Comparison of ENCODE assay signal across 26 cellular contexts in genomic region chr18:4541588-4541987, GRCh38.
DNase-seq lines count a peak whose midpoint lies in the region; ATAC-seq, FAIRE-seq and TF ChIP-seq lines count a peak whose summit lies in the region.
"Had no signal": no experiment of that assay in that cellular context is flagged by ENCODE, and none has a peak within 500 bp of the region (broad histone marks: within the 10 kb centered on the region; RNA-seq: fewer than 3 reads in every experiment).

No MANE protein-coding gene starts in this region.

- TF ChIP-seq POLR2A in IMR-90 (IDR thresholded peaks at IDR 0.05; ENCODE audit: low read depth, low read length) (no peak), H1 (IDR thresholded peaks at IDR 0.05; ENCODE audit: control extremely low read depth in 1 of 2, low read depth in 2 of 2, low read length in 2 of 2) (no peak)

- no peak for ATAC-seq in IMR-90 (ENCODE audit: low read depth)
- ATAC-seq in HG03460 (IDR thresholded peaks at IDR 0.05; ENCODE audit: unreplicated experiment) = no peak
- ATAC-seq: A549, GM12878 had no signal

- H3K4me2 ChIP-seq in IMR-90 (ENCODE audit: low read depth, low read length) = no peak overlapping the region
- no peak overlapping the region for H3K4me2 ChIP-seq in H1 (ENCODE audit: insufficient read depth in 1 of 2, low read depth in 2 of 2, low read length in 2 of 2)
- H3K4me2 ChIP-seq in hepatocyte = peak overlapping the region; percentile 27
- H3K4me2 ChIP-seq: A549; BLaER1 treated with 17β-estradiol and CSF1 and Interleukin-3, amounts not matched to agents 10 nM and 100 nM had no signal

- H3K36me3 Mint-ChIP-seq in activated CD4-positive, alpha-beta T cell treated with anti-CD3 and anti-CD28 coated beads, Interleukin-2, amount 10 ng/mL, durations not matched to agents 7 days and 5 days (ENCODE audit: low read depth) = no peaks in the 10 kb centered on the region
- H3K36me3 Mint-ChIP-seq in CD4-positive, alpha-beta memory T cell = no peaks in the 10 kb centered on the region
- H3K36me3 Mint-ChIP-seq: CD8-positive, alpha-beta memory T cell had no signal

- no CpG with 5 or more reads among the region's 3 CpGs for WGBS in IMR-90 (ENCODE audit: extremely low coverage in 2 of 2, insufficient read length in 1 of 2), 2 experiments
- WGBS in H1 (ENCODE audit: extremely low coverage in 1 of 2, insufficient coverage in 1 of 2, insufficient read length in 1 of 2, insufficient replicate concordance in 2 of 2, low coverage in 1 of 2, low lambda C conversion rate in 2 of 2, missing lambda C conversion rate in 1 of 2), 2 experiments = 92% methylated on average over 3 of the region's 3 CpGs; no CpG with 5 or more reads in 1 of the 2 experiments
- WGBS in hepatocyte (ENCODE audit: low lambda C conversion rate, missing lambda C conversion rate) = 84% methylated on average over 3 of the region's 3 CpGs

- FAIRE-seq in H1 (lab: Jason Lieb, UNC) (no peak), frontal cortex (lab: Jason Lieb, UNC) (no peak)
- FAIRE-seq: A549, GM12878, GM12892, GM18507 had no signal

- no peaks in the 10 kb centered on the region for H3K27me3 Mint-ChIP-seq in activated CD4-positive, alpha-beta T cell treated with anti-CD3 and anti-CD28 coated beads, Interleukin-2, amount 10 ng/mL, durations not matched to agents 7 days and 5 days
- no peaks in the 10 kb centered on the region for H3K27me3 Mint-ChIP-seq in CD4-positive, alpha-beta memory T cell
- H3K27me3 Mint-ChIP-seq: B cell; CD4-positive, alpha-beta T cell; CD8-positive, alpha-beta memory T cell had no signal

- no peak for DNase-seq in IMR-90
- DNase-seq in SJSA1 (ENCODE audit: low read depth in 1 of 2, low spot score in 2 of 2) = no peak
- no peak for DNase-seq in H1 (ENCODE audit: low read depth in 1 of 2, low spot score in 2 of 2)
- DNase-seq in hepatocyte (ENCODE audit: low spot score) = no peak
- DNase-seq in activated CD4-positive, alpha-beta T cell treated with anti-CD3 and anti-CD28 coated beads, Interleukin-2, amount 10 ng/mL, durations not matched to agents 7 days and 5 days = no peak
- no peak for DNase-seq in CD4-positive, alpha-beta memory T cell
- DNase-seq in frontal cortex (ENCODE audit: low spot score in 2 of 2) = no peak
- DNase-seq: AML-193; CD4-positive, alpha-beta T cell; CD8-positive, alpha-beta memory T cell; COR-L47; DMS153; DMS53; DMS79; DND-41; EL; GDM1 had no signal

- no peak for TF ChIP-seq RAD21 in IMR-90 (IDR thresholded peaks at IDR 0.05; ENCODE audit: low read length)
- no peak for TF ChIP-seq RAD21 in H1 (IDR thresholded peaks at IDR 0.05 in 1 of 2, conservative IDR thresholded peaks at IDR 0.05 in 1 of 2; ENCODE audit: low read depth in 2 of 2, low read length in 2 of 2)

- H2BK15ac ChIP-seq in IMR-90 (ENCODE audit: low read depth, low read length) = no peak overlapping the region
- H2BK15ac ChIP-seq in H1 (ENCODE audit: low read length) = no peak overlapping the region

- TF ChIP-seq EP300 in H1 (IDR thresholded peaks at IDR 0.05; ENCODE audit: borderline replicate concordance in 1 of 2, low read depth in 2 of 2, low read length in 2 of 2) = no peak

- H3K18ac ChIP-seq in IMR-90 (ENCODE audit: low read depth, low read length) = no peak overlapping the region
- no peak overlapping the region for H3K18ac ChIP-seq in H1 (ENCODE audit: extremely low read depth, low read length)

- dilution Hi-C loops in IMR-90 (cut with HindIII; ENCODE audit: low sequenced_read_pairs, unreplicated experiment) = no loop called here

- H2AK9ac ChIP-seq in IMR-90 (replicated peaks; ENCODE audit: low read depth, low read length, poor library complexity) = no peak overlapping the region

- H3K23ac ChIP-seq in IMR-90 (ENCODE audit: low read depth, low read length) (no peak overlapping the region), H1 (ENCODE audit: insufficient read length) (no peak overlapping the region)

- H3K9me1 ChIP-seq in IMR-90 (ENCODE audit: insufficient read depth, low read length) = no peaks in the 10 kb centered on the region

- peaks cover 18% of the 10 kb centered on the region for H3K9me3 Mint-ChIP-seq in activated CD4-positive, alpha-beta T cell treated with anti-CD3 and anti-CD28 coated beads, Interleukin-2, amount 10 ng/mL, durations not matched to agents 7 days and 5 days
- peaks cover 8 to 30% (median 13%) of the 10 kb centered on the region in 8 donors for H3K9me3 Mint-ChIP-seq in CD4-positive, alpha-beta memory T cell

- H4K8ac ChIP-seq in IMR-90 (ENCODE audit: low read depth in 2 of 2, low read length in 2 of 2) (no peak overlapping the region), H1 (ENCODE audit: extremely low read depth, insufficient read depth, low read length) (no peak overlapping the region)

- no peaks in the 10 kb centered on the region for H3K36me3 ChIP-seq in IMR-90 (ENCODE audit: control insufficient read depth, insufficient read depth, low read length)
- no peaks in the 10 kb centered on the region for H3K36me3 ChIP-seq in SJSA1
- H3K36me3 ChIP-seq in H1 (ENCODE audit: control insufficient read depth in 2 of 4, insufficient read depth in 4 of 4, low read length in 3 of 4) = no peaks in the 10 kb centered on the region
- H3K36me3 ChIP-seq in hepatocyte (replicated peaks; ENCODE audit: insufficient read depth, low read depth) = no peaks in the 10 kb centered on the region
- no peaks in the 10 kb centered on the region for H3K36me3 ChIP-seq in CD4-positive, alpha-beta memory T cell (ENCODE audit: insufficient read depth, low read length)
- H3K36me3 ChIP-seq: BLaER1 treated with 17β-estradiol and CSF1 and Interleukin-3, amounts not matched to agents 10 nM and 100 nM had no signal

- H2BK5ac ChIP-seq in IMR-90 (ENCODE audit: low read depth, low read length, poor library complexity, severe bottlenecking) = no peak overlapping the region
- no peak overlapping the region for H2BK5ac ChIP-seq in H1 (ENCODE audit: low read depth, low read length)

- no peaks in the 10 kb centered on the region for H3K4me1 Mint-ChIP-seq in activated CD4-positive, alpha-beta T cell treated with anti-CD3 and anti-CD28 coated beads, Interleukin-2, amount 10 ng/mL, durations not matched to agents 7 days and 5 days
- H3K4me1 Mint-ChIP-seq in CD4-positive, alpha-beta memory T cell = no peaks in the 10 kb centered on the region
- H3K4me1 Mint-ChIP-seq: B cell; CD8-positive, alpha-beta memory T cell had no signal

- CTCF ChIA-PET in IMR-90 (lab: Yijun Ruan, JAX) = no interaction called here
- CTCF ChIA-PET in H1 (lab: Charles Lee; ENCODE audit: partially characterized antibody) = no interaction called here
- CTCF ChIA-PET in activated CD4-positive, alpha-beta T cell treated with anti-CD3 and anti-CD28 coated beads, Interleukin-2, amount 10 ng/mL, durations not matched to agents 7 days and 5 days (lab: Charles Lee) = no interaction called here
- CTCF ChIA-PET in CD4-positive, alpha-beta memory T cell (lab: Charles Lee; ENCODE audit: partially characterized antibody) = no interaction called here

- H3K14ac ChIP-seq in IMR-90 (replicated peaks; ENCODE audit: low read depth, low read length) (no peak overlapping the region), H1 (ENCODE audit: insufficient read length) (no peak overlapping the region)

- H3K79me2 ChIP-seq in H1 (ENCODE audit: control insufficient read depth in 1 of 2, insufficient read depth in 2 of 2, low read length in 2 of 2) (no peaks in the 10 kb centered on the region), hepatocyte (no peaks in the 10 kb centered on the region)

- in situ Hi-C loops in IMR-90 (cut with MboI; ENCODE audit: low sequenced_read_pairs) = no loop called here

- no peak overlapping the region for H3K9ac ChIP-seq in IMR-90 (ENCODE audit: low read depth, low read length)
- H3K9ac ChIP-seq in H1 (replicated peaks in 1 of 4; ENCODE audit: extremely low read depth in 1 of 4, low read depth in 3 of 4, low read length in 3 of 4) = no peak overlapping the region
- H3K9ac ChIP-seq: BLaER1 treated with 17β-estradiol and CSF1 and Interleukin-3, amounts not matched to agents 10 nM and 100 nM had no signal

- H2AFZ ChIP-seq in IMR-90 (replicated peaks; ENCODE audit: low read length, poor library complexity) (no peak overlapping the region), H1 (ENCODE audit: low read length) (no peak overlapping the region), hepatocyte (no peak overlapping the region)

- H3K27ac Mint-ChIP-seq in activated CD4-positive, alpha-beta T cell treated with anti-CD3 and anti-CD28 coated beads, Interleukin-2, amount 10 ng/mL, durations not matched to agents 7 days and 5 days = no peak overlapping the region
- H3K27ac Mint-ChIP-seq in CD4-positive, alpha-beta memory T cell = no peak overlapping the region
- H3K27ac Mint-ChIP-seq: B cell; CD4-positive, alpha-beta T cell; CD8-positive, alpha-beta memory T cell had no signal

- H2AK5ac ChIP-seq in IMR-90 (ENCODE audit: low read depth, low read length) (no peak overlapping the region), H1 (ENCODE audit: low read depth, low read length) (no peak overlapping the region)

- peaks cover 7% of the 10 kb centered on the region for H3K9me3 ChIP-seq in IMR-90 (ENCODE audit: control insufficient read depth, insufficient read depth, low read length)
- H3K9me3 ChIP-seq in SJSA1 (replicated peaks) = no peaks in the 10 kb centered on the region
- H3K9me3 ChIP-seq in H1 (ENCODE audit: insufficient read depth in 2 of 2, low read depth in 1 of 2, low read length in 1 of 2) = peaks cover 3 to 12% of the 10 kb centered on the region in 2 experiments; a peak in 2 of 4 replicates
- no peaks in the 10 kb centered on the region for H3K9me3 ChIP-seq in hepatocyte (ENCODE audit: low read depth)
- H3K9me3 ChIP-seq in CD4-positive, alpha-beta memory T cell (ENCODE audit: control insufficient read depth in 1 of 2, low read length in 2 of 2) = no peaks in the 10 kb centered on the region
- H3K9me3 ChIP-seq: A549 had no signal

- POLR2A ChIA-PET in IMR-90 (lab: Charles Lee; ENCODE audit: unreplicated experiment) (no interaction called here), H1 (lab: Charles Lee; ENCODE audit: partially characterized antibody) (no interaction called here)
- POLR2A ChIA-PET in activated CD4-positive, alpha-beta T cell treated with anti-CD3 and anti-CD28 coated beads, Interleukin-2, amount 10 ng/mL, durations not matched to agents 7 days and 5 days (lab: Charles Lee) = no interaction called here
- POLR2A ChIA-PET in CD4-positive, alpha-beta memory T cell (lab: Charles Lee; ENCODE audit: partially characterized antibody) = no interaction called here

- H3K27ac ChIP-seq in IMR-90 (ENCODE audit: insufficient read depth, low read length) (no peak overlapping the region), SJSA1 (0 out of 2 replicates have a peak overlapping the region, but pooled peaks have one; percentile 16), H1 (ENCODE audit: low read depth, low read length) (no peak overlapping the region), hepatocyte (peak overlapping the region; percentile 70)
- no peak overlapping the region for H3K27ac ChIP-seq in CD4-positive, alpha-beta memory T cell (ENCODE audit: low read depth, low read length)
- H3K27ac ChIP-seq: 22Rv1; A549; BLaER1 treated with 17β-estradiol and CSF1 and Interleukin-3, amounts not matched to agents 10 nM and 100 nM; C4-2B had no signal

- no TSS peak for BruUV-seq in IMR-90 (replicated peaks; lab: Mats Ljungman, UMichigan)

- H3K4me3 ChIP-seq in IMR-90 (ENCODE audit: insufficient read depth, low read depth, low read length) = no peak overlapping the region
- no peak overlapping the region for H3K4me3 ChIP-seq in SJSA1
- no peak overlapping the region for H3K4me3 ChIP-seq in H1 (ENCODE audit: extremely low read depth in 1 of 4, insufficient read depth in 2 of 4, low read depth in 3 of 4, low read length in 4 of 4)
- no peak overlapping the region for H3K4me3 ChIP-seq in hepatocyte
- H3K4me3 ChIP-seq in CD4-positive, alpha-beta memory T cell (ENCODE audit: low read length in 2 of 2) = no peak overlapping the region
- H3K4me3 ChIP-seq: A549; BLaER1 treated with 17β-estradiol and CSF1 and Interleukin-3, amounts not matched to agents 10 nM and 100 nM; GM12878 had no signal

- no peak overlapping the region for H2BK12ac ChIP-seq in H1 (ENCODE audit: low read depth, low read length)

- no peaks in the 10 kb centered on the region for H3K9me2 ChIP-seq in hepatocyte (replicated peaks; ENCODE audit: insufficient read depth)

- H4K20me1 ChIP-seq in IMR-90 (ENCODE audit: insufficient read depth, low read length) = no peaks in the 10 kb centered on the region
- no peaks in the 10 kb centered on the region for H4K20me1 ChIP-seq in H1 (replicated peaks in 1 of 2; ENCODE audit: control insufficient read depth in 1 of 2, insufficient read depth in 2 of 2, low read length in 2 of 2)
- H4K20me1 ChIP-seq in hepatocyte (ENCODE audit: insufficient read depth, poor library complexity, severe bottlenecking) = no peaks in the 10 kb centered on the region
- H4K20me1 ChIP-seq: BLaER1 treated with 17β-estradiol and CSF1 and Interleukin-3, amounts not matched to agents 10 nM and 100 nM had no signal

- H3K4me1 ChIP-seq in IMR-90 (ENCODE audit: control insufficient read depth, insufficient read depth, low read length) = no peaks in the 10 kb centered on the region
- H3K4me1 ChIP-seq in SJSA1 (replicated peaks) = peaks cover 21% of the 10 kb centered on the region
- H3K4me1 ChIP-seq in H1 (replicated peaks in 1 of 4; ENCODE audit: control insufficient read depth in 3 of 4, insufficient read depth in 4 of 4, low read length in 3 of 4) = no peaks in the 10 kb centered on the region
- no peaks in the 10 kb centered on the region for H3K4me1 ChIP-seq in hepatocyte (ENCODE audit: insufficient read depth)
- no peaks in the 10 kb centered on the region for H3K4me1 ChIP-seq in CD4-positive, alpha-beta memory T cell (ENCODE audit: insufficient read depth, low read length)
- H3K4me1 ChIP-seq: A549; BLaER1 treated with 17β-estradiol and CSF1 and Interleukin-3, amounts not matched to agents 10 nM and 100 nM had no signal

- H3K23me2 ChIP-seq in H1 (ENCODE audit: low read depth, low read length) = no peaks in the 10 kb centered on the region

- H3K27me3 ChIP-seq in IMR-90 (ENCODE audit: control insufficient read depth, insufficient read depth, low read length) (no peaks in the 10 kb centered on the region), SJSA1 (replicated peaks) (no peaks in the 10 kb centered on the region), H1 (replicated peaks in 1 of 4; ENCODE audit: control insufficient read depth in 3 of 4, extremely low read depth in 1 of 4, insufficient read depth in 3 of 4, low read length in 3 of 4) (no peaks in the 10 kb centered on the region; a peak in 1 of 7 replicates), hepatocyte (no peaks in the 10 kb centered on the region)
- no peaks in the 10 kb centered on the region for H3K27me3 ChIP-seq in CD4-positive, alpha-beta memory T cell (ENCODE audit: insufficient read depth, low read length)
- H3K27me3 ChIP-seq: BLaER1 treated with 17β-estradiol and CSF1 and Interleukin-3, amounts not matched to agents 10 nM and 100 nM had no signal

- intact Hi-C loops in IMR-90 (cut with micrococcal nuclease) = no loop called here
- intact Hi-C loops in CD4-positive, alpha-beta memory T cell (cut with micrococcal nuclease) = no loop called here

- no peak overlapping the region for H3K4ac ChIP-seq in IMR-90 (ENCODE audit: low read depth, low read length)
- no peak overlapping the region for H3K4ac ChIP-seq in H1 (replicated peaks; ENCODE audit: insufficient read length, low read depth, low read length)

- no peak overlapping the region for H4K91ac ChIP-seq in IMR-90 (ENCODE audit: insufficient read depth, low read depth, low read length)
- H4K91ac ChIP-seq in H1 (replicated peaks; ENCODE audit: insufficient read length, low read length) = no peak overlapping the region

- H3K79me1 ChIP-seq in IMR-90 (ENCODE audit: low read depth in 1 of 2, low read length in 2 of 2) (no peaks in the 10 kb centered on the region), H1 (ENCODE audit: low read depth, low read length) (no peaks in the 10 kb centered on the region)

- H2BK120ac ChIP-seq in IMR-90 (ENCODE audit: low read depth, low read length) (no peak overlapping the region), H1 (replicated peaks; ENCODE audit: low read depth, low read length) (no peak overlapping the region)

- H3K4me3 Mint-ChIP-seq in activated CD4-positive, alpha-beta T cell treated with anti-CD3 and anti-CD28 coated beads, Interleukin-2, amount 10 ng/mL, durations not matched to agents 7 days and 5 days = no peak overlapping the region
- H3K4me3 Mint-ChIP-seq in CD4-positive, alpha-beta memory T cell = no peak overlapping the region
- H3K4me3 Mint-ChIP-seq: B cell; CD4-positive, alpha-beta T cell; CD8-positive, alpha-beta memory T cell had no signal

- H3K56ac ChIP-seq in IMR-90 (ENCODE audit: extremely low read depth, insufficient read depth, low read length) (no peak overlapping the region), H1 (replicated peaks; ENCODE audit: insufficient read length, low read depth, low read length) (no peak overlapping the region)

- H4K5ac ChIP-seq in IMR-90 (ENCODE audit: low read depth, low read length) (no peak overlapping the region), H1 (ENCODE audit: insufficient read length, low read depth, low read length) (no peak overlapping the region)

- TF ChIP-seq CTCF in IMR-90 (conservative IDR thresholded peaks at IDR 0.05; ENCODE audit: low read depth, low read length) (no peak), H1 (IDR thresholded peaks at IDR 0.05; ENCODE audit: control extremely low read depth in 1 of 3, insufficient read depth in 1 of 3, low read depth in 1 of 3, low read length in 3 of 3) (no peak), hepatocyte (IDR thresholded peaks at IDR 0.05; ENCODE audit: poor library complexity) (no peak)

- H2BK20ac ChIP-seq in IMR-90 (ENCODE audit: low read depth, low read length) = no peak overlapping the region
- no peak overlapping the region for H2BK20ac ChIP-seq in H1 (ENCODE audit: low read length)

Comparison
In these comparisons a context has a peak if more than half of its experiments do, and no peak if none do; other contexts are left out.
1. H3K27ac ChIP-seq: peak in SJSA1 (single experiment) and hepatocyte (single experiment); none in IMR-90 (single experiment), H1 (single experiment) and CD4-positive, alpha-beta memory T cell (single experiment).